Comparison of ENCODE assay signal across 8 cellular contexts in genomic region chr14:50082784-50083466, GRCh38. TPM values are rescaled to one million over a fixed set of nuclear protein-coding genes. Genes with fewer than 3 reads are reported as not detected.
A peak's percentile ranks its signal among the peaks of the same experiment; 100 is the strongest.
DNase-seq lines count a peak whose midpoint lies in the region; ATAC-seq, FAIRE-seq and TF ChIP-seq lines count a peak whose summit lies in the region.

No MANE protein-coding gene starts in this region.

- CTCF ChIA-PET in activated CD8-positive, alpha-beta T cell treated with anti-CD3 and anti-CD28 coated beads for 36 hours (lab: Charles Lee), result interaction anchor here (1.0 to 3.4 kb wide), 19 partner anchors 11 to 230 kb away, joined by 3 to 30 read pairs (median 6); partner anchors contain the start of gene NEMF

- no peaks in the 10 kb centered on the region for H3K9me3 Mint-ChIP-seq in activated CD8-positive, alpha-beta T cell treated with anti-CD3 and anti-CD28 coated beads for 36 hours

- H3K4me3 Mint-ChIP-seq in activated CD8-positive, alpha-beta T cell treated with anti-CD3 and anti-CD28 coated beads for 36 hours, result peak overlapping the region; percentile 83

- DNase-seq in activated CD8-positive, alpha-beta T cell treated with anti-CD3 and anti-CD28 coated beads for 36 hours, result peak; percentile 96
- DNase-seq in fibroblast of peridontal ligament (ENCODE audit: extremely low read depth), result peak; percentile 56
- DNase-seq in stimulated activated CD8-positive, alpha-beta memory T cell treated with anti-CD3 and anti-CD28 coated beads, Interleukin-4, amount 100 ng/mL, for 4 hours (ENCODE audit: low read depth in 2 of 2, low spot score in 1 of 2), result peak; percentile 65 to 72
- no peak for DNase-seq in D721Med (ENCODE audit: insufficient read length, low spot score)
- no peak for DNase-seq in occipital lobe (lab: John Stamatoyannopoulos, UW)
- DNase-seq in NCI-H2227 treated with DMSO at 0.1 percent for 48 hours (lab: John Stamatoyannopoulos, UW), result no peak

- FAIRE-seq in D721Med (lab: Jason Lieb, UNC), result no peak

- peaks cover 77% of the 10 kb centered on the region for H3K4me1 Mint-ChIP-seq in activated CD8-positive, alpha-beta T cell treated with anti-CD3 and anti-CD28 coated beads for 36 hours (ENCODE audit: low read depth)

- H3K27ac Mint-ChIP-seq in activated CD8-positive, alpha-beta T cell treated with anti-CD3 and anti-CD28 coated beads for 36 hours, result peak overlapping the region; percentile 98

- ATAC-seq in GM19372 (IDR thresholded peaks at IDR 0.05; ENCODE audit: low read depth, unreplicated experiment) (peak; percentile 74), HG03432 (IDR thresholded peaks at IDR 0.05; ENCODE audit: unreplicated experiment) (peak; percentile 75)
- ATAC-seq in activated CD8-positive, alpha-beta T cell treated with anti-CD3 and anti-CD28 coated beads for 36 hours, result peak; percentile 70

- intact Hi-C loops in activated CD8-positive, alpha-beta T cell treated with anti-CD3 and anti-CD28 coated beads for 36 hours (cut with micrococcal nuclease), result loop anchor here (1.0 to 5.0 kb wide), 3 partner anchors 21 to 186 kb away; no protein-coding TSS in a partner anchor

- POLR2A ChIA-PET in activated CD8-positive, alpha-beta T cell treated with anti-CD3 and anti-CD28 coated beads for 36 hours (lab: Charles Lee), result interaction anchor here (0.7 to 3.9 kb wide), 27 partner anchors 8 to 231 kb away, joined by 3 to 67 read pairs (median 7); partner anchors contain the start of genes ARF6 and VCPKMT

- H3K27me3 Mint-ChIP-seq in activated CD8-positive, alpha-beta T cell treated with anti-CD3 and anti-CD28 coated beads for 36 hours, result no peaks in the 10 kb centered on the region

- TF ChIP-seq CTCF in activated CD8-positive, alpha-beta T cell treated with anti-CD3 and anti-CD28 coated beads for 36 hours (IDR thresholded peaks at IDR 0.05), result no peak
- no peak for TF ChIP-seq CTCF in D721Med (IDR thresholded peaks at IDR 0.05; ENCODE audit: insufficient read depth, missing control alignments)

- H3K36me3 Mint-ChIP-seq in activated CD8-positive, alpha-beta T cell treated with anti-CD3 and anti-CD28 coated beads for 36 hours (ENCODE audit: low read depth), result peaks cover 22% of the 10 kb centered on the region

RNA-seq across cellular contexts. Expression of gene VCPKMT, which starts 33.4 kb away (rescaled TPM):
- 10 to 100 TPM; 11.4 to 11.6 TPM for total RNA-seq in activated CD8-positive, alpha-beta T cell treated with anti-CD3 and anti-CD28 coated beads for 36 hours
- total RNA-seq in occipital lobe, result 12.0 TPM

Comparison
In these comparisons a context has a peak if more than half of its experiments do, and no peak if none do; other contexts are left out.
1. DNase-seq: peak in activated CD8-positive, alpha-beta T cell treated with anti-CD3 and anti-CD28 coated beads for 36 hours (single experiment), fibroblast of peridontal ligament (single experiment) and stimulated activated CD8-positive, alpha-beta memory T cell treated with anti-CD3 and anti-CD28 coated beads, Interleukin-4, amount 100 ng/mL, for 4 hours (2 of 2); none in D721Med (single experiment), occipital lobe (single experiment) and NCI-H2227 treated with DMSO at 0.1 percent for 48 hours (single experiment).
2. Peak in every context shown above with its lines, with median percentiles within 50 percentile points of each other: ATAC-seq.